ENCODE assay signal across 14 cellular contexts in genomic region chr18:54151376-54151775, GRCh38.
"Had no signal": no experiment of that assay in that cellular context is flagged by ENCODE, and none has a peak within 500 bp of the region (broad histone marks: within the 10 kb centered on the region; RNA-seq: fewer than 3 reads in every experiment).

No MANE protein-coding gene starts in this region.

- H3K27ac ChIP-seq: heart left ventricle, left ventricle myocardium inferior, pancreas, stomach, thoracic aorta had no signal

- H3K27me3 ChIP-seq: esophagus squamous epithelium, heart left ventricle, pancreas, stomach had no signal

- DNase-seq: activated CD4-positive, alpha-beta T cell treated with anti-CD3 and anti-CD28 coated beads, Interleukin-2, amount 50 U/mL, for 48 hours; activated naive CD8-positive, alpha-beta T cell treated with anti-CD3 and anti-CD28 coated beads, Interleukin-2, amount 10 ng/mL, durations not matched to agents 7 days and 5 days; aorta; esophagus squamous epithelium; heart left ventricle; left ventricle myocardium inferior; pancreas; stimulated activated CD4-positive, alpha-beta T cell treated with anti-CD3 and anti-CD28 coated beads, Interleukin-4, amount 100 ng/mL, for 4 hours; stomach had no signal

- H3K4me1 ChIP-seq: left ventricle myocardium inferior, pancreas had no signal

- H3K27ac Mint-ChIP-seq: activated naive CD8-positive, alpha-beta T cell treated with anti-CD3 and anti-CD28 coated beads, Interleukin-2, amount 10 ng/mL, durations not matched to agents 7 days and 5 days; memory B cell; T-helper 2 cell treated with Interferon-gamma antibody and Interleukin-4, amounts not matched to agents 5 μg/mL and 100 μg/mL, for 36 hours had no signal

- ATAC-seq: activated CD4-positive, CD25-positive, alpha-beta regulatory T cell treated with anti-CD3 and anti-CD28 coated beads, Interleukin-2, amount 50 U/mL, for 24 hours; heart left ventricle; pancreas had no signal

- H3K9me3 ChIP-seq: esophagus squamous epithelium, heart left ventricle, left ventricle myocardium inferior, pancreas, stomach, thoracic aorta had no signal

- H3K4me3 Mint-ChIP-seq: activated naive CD8-positive, alpha-beta T cell treated with anti-CD3 and anti-CD28 coated beads, Interleukin-2, amount 10 ng/mL, durations not matched to agents 7 days and 5 days; memory B cell; neural crest cell; T-helper 2 cell treated with Interferon-gamma antibody and Interleukin-4, amounts not matched to agents 5 μg/mL and 100 μg/mL, for 36 hours had no signal

- H3K9me3 Mint-ChIP-seq: memory B cell; T-helper 2 cell treated with Interferon-gamma antibody and Interleukin-4, amounts not matched to agents 5 μg/mL and 100 μg/mL, for 36 hours had no signal

- H3K27me3 Mint-ChIP-seq: activated naive CD8-positive, alpha-beta T cell treated with anti-CD3 and anti-CD28 coated beads, Interleukin-2, amount 10 ng/mL, durations not matched to agents 7 days and 5 days; memory B cell had no signal

- H3K4me3 ChIP-seq: esophagus squamous epithelium, heart left ventricle, left ventricle myocardium inferior, pancreas, stomach, thoracic aorta had no signal
